ENCODE assay signal across 25 cellular contexts in genomic region chr10:110485541-110485940, GRCh38.
"Had no signal": no experiment of that assay in that cellular context is flagged by ENCODE, and none has a peak within 500 bp of the region (broad histone marks: within the 10 kb centered on the region; RNA-seq: fewer than 3 reads in every experiment).

No MANE protein-coding gene starts in this region.

- ATAC-seq: activated T-cell treated with anti-CD3 and anti-CD28 coated beads, Interleukin-2, amount 50 U/mL, for 4 hours; activated T-helper 17 cell treated with anti-CD3 and anti-CD28 coated beads, Interleukin-2, amount 50 U/mL, for 72 hours; T-helper 17 cell had no signal

- H3K4me3 Mint-ChIP-seq: activated CD4-positive, alpha-beta memory T cell treated with anti-CD3 and anti-CD28 coated beads for 36 hours; activated CD4-positive, alpha-beta T cell treated with anti-CD3 and anti-CD28 coated beads, Interleukin-2, amount 10 ng/mL, durations not matched to agents 7 days and 5 days; activated naive CD4-positive, alpha-beta T cell treated with anti-CD3 and anti-CD28 coated beads for 36 hours; activated naive CD8-positive, alpha-beta T cell; activated T-cell treated with anti-CD3 and anti-CD28 coated beads, Interleukin-2, amount 50 U/mL, for 4 hours; activated T-helper 17 cell treated with anti-CD3 and anti-CD28 coated beads, Interleukin-2, amount 50 U/mL, for 72 hours; T-helper 17 cell had no signal

- H3K27me3 ChIP-seq: brain microvascular endothelial cell, Peyer's patch, SJSA1 had no signal

- H3K4me3 ChIP-seq: Peyer's patch, SJSA1 had no signal

- DNase-seq: activated CD4-positive, alpha-beta memory T cell treated with anti-CD3 and anti-CD28 coated beads for 36 hours; activated CD4-positive, alpha-beta T cell treated with anti-CD3 and anti-CD28 coated beads, Interleukin-2, amount 10 ng/mL, durations not matched to agents 7 days and 5 days; activated CD4-positive, CD25-positive, alpha-beta regulatory T cell; activated CD8-positive, alpha-beta memory T cell treated with anti-CD3 and anti-CD28 coated beads for 24 hours; activated gamma-delta T cell; activated naive CD4-positive, alpha-beta T cell treated with anti-CD3 and anti-CD28 coated beads for 36 hours; activated T-cell treated with anti-CD3 and anti-CD28 coated beads, Interleukin-2, amount 50 U/mL, for 4 hours; amygdala; brain microvascular endothelial cell; cerebellar nuclear complex; MM.1S; NCI-H146; NCI-H187 treated with DMSO at 0.1 percent for 48 hours; NCI-H2171; NCI-H226; NCI-H526; NCI-H774; Peyer's patch; SHP77; T-helper 17 cell; T-helper 9 cell had no signal

- H3K36me3 ChIP-seq: brain microvascular endothelial cell, Peyer's patch, SJSA1 had no signal

- H3K27ac Mint-ChIP-seq: activated CD4-positive, alpha-beta memory T cell treated with anti-CD3 and anti-CD28 coated beads for 36 hours; activated CD4-positive, alpha-beta T cell treated with anti-CD3 and anti-CD28 coated beads, Interleukin-2, amount 10 ng/mL, durations not matched to agents 7 days and 5 days; activated naive CD4-positive, alpha-beta T cell treated with anti-CD3 and anti-CD28 coated beads for 36 hours; activated naive CD8-positive, alpha-beta T cell; activated T-helper 17 cell treated with anti-CD3 and anti-CD28 coated beads, Interleukin-2, amount 50 U/mL, for 72 hours; T-helper 17 cell had no signal

- H3K27me3 Mint-ChIP-seq: activated CD4-positive, alpha-beta memory T cell treated with anti-CD3 and anti-CD28 coated beads for 36 hours; activated T-helper 17 cell treated with anti-CD3 and anti-CD28 coated beads, Interleukin-2, amount 50 U/mL, for 72 hours; T-helper 17 cell had no signal

- H3K9me3 ChIP-seq: Peyer's patch, SJSA1 had no signal

- H3K27ac ChIP-seq: brain microvascular endothelial cell, Peyer's patch, RWPE1, SJSA1 had no signal

- H3K9me3 Mint-ChIP-seq: activated CD4-positive, alpha-beta memory T cell treated with anti-CD3 and anti-CD28 coated beads for 36 hours; activated CD4-positive, alpha-beta T cell treated with anti-CD3 and anti-CD28 coated beads, Interleukin-2, amount 10 ng/mL, durations not matched to agents 7 days and 5 days; activated naive CD4-positive, alpha-beta T cell treated with anti-CD3 and anti-CD28 coated beads for 36 hours; activated T-cell treated with anti-CD3 and anti-CD28 coated beads, Interleukin-2, amount 50 U/mL, for 4 hours; activated T-helper 17 cell treated with anti-CD3 and anti-CD28 coated beads, Interleukin-2, amount 50 U/mL, for 72 hours had no signal

- H3K36me3 Mint-ChIP-seq: activated naive CD8-positive, alpha-beta T cell had no signal

- H3K4me1 ChIP-seq: Peyer's patch had no signal
